Comparison of ENCODE assay signal across 9 cellular contexts in genomic region chrX:487836-488235, GRCh38.
"Had no signal": no experiment of that assay in that cellular context is flagged by ENCODE, and none has a peak within 500 bp of the region (broad histone marks: within the 10 kb centered on the region; RNA-seq: fewer than 3 reads in every experiment).

No MANE protein-coding gene starts in this region.

- ATAC-seq: GM23338 had no signal

- H3K4me2 ChIP-seq: GM23338 had no signal

- FAIRE-seq: H1, H54, HTR-8/SVneo had no signal

- H3K4me1 Mint-ChIP-seq: GM23338 had no signal

- DNase-seq: H9, HCEC 1CT, HFFc6, IMR-90, KBM-7 had no signal

- H3K4me3 ChIP-seq: GM23338 had no signal

- H3K9me3 Mint-ChIP-seq: H9 had no signal

- H3K4me3 Mint-ChIP-seq: GM23338, H9, HFFc6 had no signal

- H3K27ac Mint-ChIP-seq: GM23338, H9, HFFc6 had no signal

- H2AFZ ChIP-seq: GM23338 had no signal
